In genomic region chr1:58904299-58905125, GRCh38 we compare ENCODE assay signal across 9 cellular contexts.
DNase-seq lines count a peak whose midpoint lies in the region; ATAC-seq and TF ChIP-seq lines count a peak whose summit lies in the region.
"Had no signal": no experiment of that assay in that cellular context is flagged by ENCODE, and none has a peak within 500 bp of the region (broad histone marks: within the 10 kb centered on the region; RNA-seq: fewer than 3 reads in every experiment).

No MANE protein-coding gene starts in this region.

- H3K27ac Mint-ChIP-seq in CD4-positive, alpha-beta memory T cell = peak overlapping the region; percentile 7 to 79 (median 61)

- CTCF ChIA-PET in CD4-positive, alpha-beta memory T cell (lab: Charles Lee; ENCODE audit: partially characterized antibody) = no interaction called here

- H3K27me3 Mint-ChIP-seq in CD4-positive, alpha-beta memory T cell = no peaks in the 10 kb centered on the region

- intact Hi-C loops in CD4-positive, alpha-beta memory T cell (cut with micrococcal nuclease) = loop anchor here (10.0 kb wide), 1 partner anchor 110 kb away; no protein-coding TSS in a partner anchor
- intact Hi-C loops in ovary (cut with DNase I) = loop anchor here in 1 of 4 donors (5.0 kb wide), 2 partner anchors 103 to 122 kb away; partner anchors contain the start of gene JUN

- peaks cover 9 to 19% (median 13%) of the 10 kb centered on the region in 4 donors for H3K4me1 Mint-ChIP-seq in CD4-positive, alpha-beta memory T cell

- WGBS in ovary, 3 donors = 49 to 57% (median 51%) methylated on average over 8 of the region's 8 CpGs

- ATAC-seq in GM21825 (IDR thresholded peaks at IDR 0.05; ENCODE audit: unreplicated experiment) (no peak), GM19467 (IDR thresholded peaks at IDR 0.05; ENCODE audit: unreplicated experiment) (no peak)

- no peak for DNase-seq in CD4-positive, alpha-beta memory T cell
- DNase-seq in Peyer's patch (no peak), epithelial cell of esophagus (ENCODE audit: low read depth) (no peak), ovary (no peak), DMS114 treated with DMSO at 0.1 percent for 48 hours (lab: John Stamatoyannopoulos, UW; ENCODE audit: unreplicated experiment) (no peak), RPMI8226 (no peak)
- DNase-seq: SIG-M5 had no signal

- TF ChIP-seq CTCF in Peyer's patch (IDR thresholded peaks at IDR 0.05) = no peak
- TF ChIP-seq CTCF in epithelial cell of esophagus (IDR thresholded peaks at IDR 0.05; ENCODE audit: insufficient read depth, low read depth, low read length, missing control alignments) = no peak
- no peak for TF ChIP-seq CTCF in ovary (IDR thresholded peaks at IDR 0.05)

- H3K36me3 Mint-ChIP-seq in CD4-positive, alpha-beta memory T cell = no peaks in the 10 kb centered on the region

- no peak for TF ChIP-seq EP300 in ovary (IDR thresholded peaks at IDR 0.05)

- no peaks in the 10 kb centered on the region for H3K36me3 ChIP-seq in CD4-positive, alpha-beta memory T cell (ENCODE audit: insufficient read depth, low read length)
- H3K36me3 ChIP-seq in Peyer's patch (no peaks in the 10 kb centered on the region), ovary (no peaks in the 10 kb centered on the region)

- peak overlapping the region; percentile 64 to 83 (median 80) for H3K4me3 Mint-ChIP-seq in CD4-positive, alpha-beta memory T cell

- POLR2A ChIA-PET in CD4-positive, alpha-beta memory T cell (lab: Charles Lee; ENCODE audit: partially characterized antibody) = interaction anchor here (1.7 to 2.7 kb wide), 2 partner anchors 119 to 122 kb away, joined by 9 read pairs; partner anchors contain the start of gene JUN

- TF ChIP-seq POLR2A in Peyer's patch (IDR thresholded peaks at IDR 0.05) = no peak
- no peak for TF ChIP-seq POLR2A in ovary (IDR thresholded peaks at IDR 0.05)

- H3K9me3 Mint-ChIP-seq in CD4-positive, alpha-beta memory T cell = no peaks in the 10 kb centered on the region

- peaks cover 13% of the 10 kb centered on the region for H3K4me1 ChIP-seq in CD4-positive, alpha-beta memory T cell (ENCODE audit: insufficient read depth, low read length)
- peaks cover 0 to 26% (median 5%) of the 10 kb centered on the region in 4 donors for H3K4me1 ChIP-seq in Peyer's patch
- H3K4me1 ChIP-seq in ovary (ENCODE audit: insufficient read depth) = peaks cover 4% of the 10 kb centered on the region

- H3K9me3 ChIP-seq in CD4-positive, alpha-beta memory T cell (ENCODE audit: control insufficient read depth in 1 of 2, low read length in 2 of 2) = no peaks in the 10 kb centered on the region
- H3K9me3 ChIP-seq in Peyer's patch (no peaks in the 10 kb centered on the region), ovary (no peaks in the 10 kb centered on the region)

- H3K27ac ChIP-seq in CD4-positive, alpha-beta memory T cell (ENCODE audit: low read depth, low read length) = peak overlapping the region; percentile 29
- H3K27ac ChIP-seq in Peyer's patch = peak overlapping the region; percentile 84 to 99 (median 92)
- H3K27ac ChIP-seq in ovary = peak overlapping the region; percentile 92 to 95

- H3K27me3 ChIP-seq in CD4-positive, alpha-beta memory T cell (ENCODE audit: insufficient read depth, low read length) = no peaks in the 10 kb centered on the region
- H3K27me3 ChIP-seq in Peyer's patch (no peaks in the 10 kb centered on the region), ovary (no peaks in the 10 kb centered on the region)

- peak overlapping the region in 1 of 2 donors; percentile 56 for H3K4me3 ChIP-seq in CD4-positive, alpha-beta memory T cell (ENCODE audit: low read length in 2 of 2)
- peak overlapping the region; percentile 46 to 70 (median 54) for H3K4me3 ChIP-seq in Peyer's patch
- peak overlapping the region; percentile 36 for H3K4me3 ChIP-seq in epithelial cell of esophagus (ENCODE audit: low read length)
- peak overlapping the region; percentile 46 for H3K4me3 ChIP-seq in ovary

Comparison
In these comparisons a context has a peak if more than half of its experiments do, and no peak if none do; other contexts are left out.
1. H3K27ac ChIP-seq: peak in every context shown above with its lines; median percentile 94 in ovary; 92 in Peyer's patch; 29 in CD4-positive, alpha-beta memory T cell.